Comparison of ENCODE assay signal across 9 cellular contexts in genomic region chr7:27171636-27172387, GRCh38. TPM values are rescaled to one million over a fixed set of nuclear protein-coding genes. Genes with fewer than 3 reads are reported as not detected.
DNase-seq lines count a peak whose midpoint lies in the region; ATAC-seq and TF ChIP-seq lines count a peak whose summit lies in the region.
"Had no signal": no experiment of that assay in that cellular context is flagged by ENCODE, and none has a peak within 500 bp of the region (broad histone marks: within the 10 kb centered on the region; RNA-seq: fewer than 3 reads in every experiment).

No MANE protein-coding gene starts in this region.

- no peak for ATAC-seq in GM23338
- ATAC-seq in GM19455 (IDR thresholded peaks at IDR 0.05; ENCODE audit: unreplicated experiment), result no peak
- no peak for ATAC-seq in GM18511 (IDR thresholded peaks at IDR 0.05; ENCODE audit: unreplicated experiment)

- H3K79me2 ChIP-seq in GM23338 (replicated peaks; ENCODE audit: insufficient read depth), result no peaks in the 10 kb centered on the region

- H3K4me1 Mint-ChIP-seq in GM23338, result peaks cover 15% of the 10 kb centered on the region; the same call in 2 of the 3 replicates

- peaks cover 51% of the 10 kb centered on the region for H3F3A ChIP-seq in GM23338 (replicated peaks; ENCODE audit: low read depth)

- DNase-seq in BE2C, result peak; percentile 12
- peak; percentile 52 for DNase-seq in GM23338 (ENCODE audit: low spot score)
- peak; percentile 13 for DNase-seq in activated CD8-positive, alpha-beta memory T cell treated with anti-CD3 and anti-CD28 coated beads, Interleukin-2, amount 50 U/mL, for 4 hours
- DNase-seq in NCI-H226, result no peak
- DNase-seq in GM10266 (ENCODE audit: extremely low spot score), result no peak

- H3K4me3 Mint-ChIP-seq in GM23338, result peak overlapping the region; percentile 8; the same call in 1 of the 3 replicates

- no peak overlapping the region for H2AFZ ChIP-seq in GM23338

- H3K4me1 ChIP-seq in BE2C (no peaks in the 10 kb centered on the region), GM23338 (ENCODE audit: insufficient read depth) (peaks cover 29% of the 10 kb centered on the region), mesodermal cell (ENCODE audit: control insufficient read depth, insufficient read depth, low read length, poor library complexity, severe bottlenecking) (peaks cover 3% of the 10 kb centered on the region)

- H3K36me3 ChIP-seq in BE2C (no peaks in the 10 kb centered on the region), GM23338 (ENCODE audit: insufficient read depth) (no peaks in the 10 kb centered on the region), mesodermal cell (ENCODE audit: control insufficient read depth, insufficient read depth, low read length) (no peaks in the 10 kb centered on the region)

- H3K4me2 ChIP-seq in GM23338, result no peak overlapping the region

- H3K27me3 ChIP-seq in BE2C (peaks cover 100% of the 10 kb centered on the region), GM23338 (ENCODE audit: insufficient read depth) (peaks cover 100% of the 10 kb centered on the region)

- H4K20me1 ChIP-seq in GM23338 (replicated peaks; ENCODE audit: insufficient read depth), result peaks cover 50% of the 10 kb centered on the region

- H3K4me3 ChIP-seq in BE2C (ENCODE audit: low read depth, low read length) (no peak overlapping the region), GM23338 (no peak overlapping the region), mesodermal cell (ENCODE audit: extremely low read depth, insufficient read depth, low read length, poor library complexity, severe bottlenecking) (peak overlapping the region; percentile 2)

- H3K9me2 ChIP-seq in GM23338 (ENCODE audit: insufficient read depth), result no peaks in the 10 kb centered on the region

- H3K27ac ChIP-seq in GM23338 (ENCODE audit: low read depth), result no peak overlapping the region
- H3K27ac ChIP-seq in mesodermal cell (ENCODE audit: low read depth, low read length, severe bottlenecking), result no peak overlapping the region

- no peak overlapping the region for H3K27ac Mint-ChIP-seq in GM23338

- TF ChIP-seq CTCF in BE2C (IDR thresholded peaks at IDR 0.05; ENCODE audit: low read depth, low read length), result no peak
- TF ChIP-seq CTCF in GM23338 (conservative IDR thresholded peaks at IDR 0.05; ENCODE audit: low read depth in 2 of 2), result no peak
- TF ChIP-seq CTCF in GM10266 (IDR thresholded peaks at IDR 0.05; ENCODE audit: control insufficient read depth, insufficient read depth, low read depth, missing control alignments), result no peak

- H3K27me3 Mint-ChIP-seq in GM23338 (ENCODE audit: insufficient read depth, low read depth, poor library complexity), result peaks cover 95% of the 10 kb centered on the region

- H3K9me3 ChIP-seq in BE2C (no peaks in the 10 kb centered on the region; the same call in 1 of the 2 replicates), mesodermal cell (ENCODE audit: control insufficient read depth, low read length) (no peaks in the 10 kb centered on the region)

- H3K36me3 Mint-ChIP-seq in GM23338 (ENCODE audit: low read depth), result no peaks in the 10 kb centered on the region; the same call in 2 of the 3 replicates

- WGBS in mesodermal cell (ENCODE audit: insufficient coverage in 2 of 2), 2 experiments, result 3 to 5% methylated on average over 27 to 29 of the region's 30 CpGs

- peaks cover 14% of the 10 kb centered on the region; the same call in 2 of the 3 replicates for H3K9me3 Mint-ChIP-seq in GM23338

TF ChIP-seq in GM23338, 12 proteins besides CTCF, POLR2A, EP300 and RAD21 (continues in another document):
- no peak for TF ChIP-seq ZNF462 (CRISPR knock-in tag; IDR thresholded peaks at IDR 0.05)

RNA-seq across cellular contexts. Expression of gene HOXA10, which starts 2.3 kb away (rescaled TPM):
- not detected for polyA plus RNA-seq in BE2C (2012; ENCODE audit: insufficient read depth, insufficient read length, low read depth)
- not detected in 2 replicates for total RNA-seq in GM23338 (2014; rRNA removed; shearing (Covaris generic))
- not detected in 2 replicates for polyA plus RNA-seq in GM23338 (2016; fragmentation: Nextera tagmentation; extraction: Ambion mirVana)
- 5.6 TPM for polyA plus RNA-seq in mesodermal cell (2013, experiment 1 of 2)
- 6.2 TPM for polyA plus RNA-seq in mesodermal cell (2013, experiment 2 of 2)
- total RNA-seq: T-helper 1 cell treated with Interleukin-12 subunit alpha and Interleukin-12 subunit beta and Interleukin-4 antibody, amounts not matched to agents 30 ng/mL and 1 ng/mL, for 36 hours had no signal

RNA-seq across cellular contexts. Expression of gene HOXA9, which starts 6.5 kb away (rescaled TPM):
- not detected for polyA plus RNA-seq in BE2C (2012; ENCODE audit: insufficient read depth, insufficient read length, low read depth)
- total RNA-seq in GM23338 (2014; rRNA removed; shearing (Covaris generic)), result not detected in 2 replicates
- not detected in 2 replicates for polyA plus RNA-seq in GM23338 (2016; fragmentation: Nextera tagmentation; extraction: Ambion mirVana)
- 11.6 TPM for polyA plus RNA-seq in mesodermal cell (2013, experiment 1 of 2)
- 11.2 TPM for polyA plus RNA-seq in mesodermal cell (2013, experiment 2 of 2)
- total RNA-seq: T-helper 1 cell treated with Interleukin-12 subunit alpha and Interleukin-12 subunit beta and Interleukin-4 antibody, amounts not matched to agents 30 ng/mL and 1 ng/mL, for 36 hours had no signal

RNA-seq across cellular contexts. Expression of gene HOXA11, which starts 13.2 kb away (rescaled TPM):
- not detected for polyA plus RNA-seq in BE2C (2012; ENCODE audit: insufficient read depth, insufficient read length, low read depth)
- total RNA-seq in GM23338 (2014; rRNA removed; shearing (Covaris generic)), result not detected in 2 replicates
- polyA plus RNA-seq in GM23338 (2016; fragmentation: Nextera tagmentation; extraction: Ambion mirVana), result not detected in 2 replicates
- polyA plus RNA-seq in mesodermal cell (2013, experiment 1 of 2), result 2.0 TPM
- 1.8 TPM for polyA plus RNA-seq in mesodermal cell (2013, experiment 2 of 2)
- total RNA-seq: T-helper 1 cell treated with Interleukin-12 subunit alpha and Interleukin-12 subunit beta and Interleukin-4 antibody, amounts not matched to agents 30 ng/mL and 1 ng/mL, for 36 hours had no signal

RNA-seq across cellular contexts. Expression of gene HOXA7, which starts 15.3 kb away (rescaled TPM):
- polyA plus RNA-seq in BE2C (2012; ENCODE audit: insufficient read depth, insufficient read length, low read depth), result not detected
- total RNA-seq in GM23338 (2014; rRNA removed; shearing (Covaris generic)), result not detected in 2 replicates
- 0.24 TPM in 1 of 2 replicates, not detected in the other for polyA plus RNA-seq in GM23338 (2016; fragmentation: Nextera tagmentation; extraction: Ambion mirVana)
- polyA plus RNA-seq in mesodermal cell (2013, experiment 1 of 2), result 2.8 TPM
- 3.2 TPM for polyA plus RNA-seq in mesodermal cell (2013, experiment 2 of 2)
- total RNA-seq: T-helper 1 cell treated with Interleukin-12 subunit alpha and Interleukin-12 subunit beta and Interleukin-4 antibody, amounts not matched to agents 30 ng/mL and 1 ng/mL, for 36 hours had no signal

RNA-seq across cellular contexts. Expression of gene HOXA3, which starts 19.4 kb away (rescaled TPM):
- not detected for polyA plus RNA-seq in BE2C (2012; ENCODE audit: insufficient read depth, insufficient read length, low read depth)
- not detected in 2 replicates for total RNA-seq in GM23338 (2014; rRNA removed; shearing (Covaris generic))
- not detected in 2 replicates for polyA plus RNA-seq in GM23338 (2016; fragmentation: Nextera tagmentation; extraction: Ambion mirVana)
- polyA plus RNA-seq in mesodermal cell (2013, experiment 1 of 2), result 7.0 TPM
- polyA plus RNA-seq in mesodermal cell (2013, experiment 2 of 2), result 5.9 TPM
- total RNA-seq: T-helper 1 cell treated with Interleukin-12 subunit alpha and Interleukin-12 subunit beta and Interleukin-4 antibody, amounts not matched to agents 30 ng/mL and 1 ng/mL, for 36 hours had no signal

Comparison
In these comparisons a context has a peak if more than half of its experiments do, and no peak if none do; other contexts are left out.
1. DNase-seq: peak in BE2C (single experiment), GM23338 (single experiment) and activated CD8-positive, alpha-beta memory T cell treated with anti-CD3 and anti-CD28 coated beads, Interleukin-2, amount 50 U/mL, for 4 hours (single experiment); none in NCI-H226 (single experiment) and GM10266 (single experiment).